In the genomic region with DNA sequence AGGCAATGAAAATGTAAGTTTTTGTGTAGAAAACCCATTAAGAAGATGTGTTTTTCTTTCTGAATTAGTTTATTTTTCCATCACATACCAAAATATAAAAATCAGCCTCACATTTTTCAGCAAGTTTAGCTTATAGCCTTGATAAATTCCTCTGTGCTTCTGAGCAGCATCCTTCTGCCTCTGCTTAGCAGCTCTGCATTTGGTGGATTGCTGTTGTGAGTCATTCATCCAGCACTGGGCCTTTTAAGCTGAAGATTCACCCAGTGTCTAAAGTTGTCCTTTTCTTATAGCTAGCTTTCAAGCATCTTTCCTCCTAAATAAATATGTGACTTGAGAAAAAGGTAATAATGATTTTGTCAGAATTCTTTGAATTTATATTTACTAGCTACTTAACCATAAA, we compare ENCODE assay signal across 25 cellular contexts.
DNase-seq lines count a peak whose midpoint lies in the region; ATAC-seq and TF ChIP-seq lines count a peak whose summit lies in the region.
"Had no signal": no experiment of that assay in that cellular context is flagged by ENCODE, and none has a peak within 500 bp of the region (broad histone marks: within the 10 kb centered on the region; RNA-seq: fewer than 3 reads in every experiment).

No MANE protein-coding gene starts in this region.

- no peak for ATAC-seq in WTC11
- ATAC-seq: activated naive CD8-positive, alpha-beta T cell treated with anti-CD3 and anti-CD28 coated beads, Interleukin-2, amount 50 U/mL, for 24 hours; T-helper 17 cell had no signal

- H3K4me3 Mint-ChIP-seq in WTC11 = no peak overlapping the region
- H3K4me3 Mint-ChIP-seq: activated naive CD8-positive, alpha-beta T cell treated with anti-CD3 and anti-CD28 coated beads, Interleukin-2, amount 50 U/mL, for 24 hours; dendritic cell treated with granulocyte-macrophage colony-stimulating factor and Interleukin-4, amounts not matched to agents 40 ng/mL and 50 ng/mL, for 4 days; stimulated activated naive CD8-positive, alpha-beta T cell treated with anti-CD3 and anti-CD28 coated beads, Interleukin-15, Interleukin-2, amounts not matched to agents 100 ng/mL and 50 ng/mL, for 24 hours; T-helper 17 cell had no signal

- H3K36me3 Mint-ChIP-seq in WTC11 = peaks cover 26% of the 10 kb centered on the region

- no peak overlapping the region for H3K4me3 ChIP-seq in skeletal muscle cell (ENCODE audit: low read depth, low read length)
- H3K4me3 ChIP-seq: SJCRH30, tibial artery had no signal

- no peaks in the 10 kb centered on the region for H3K27me3 Mint-ChIP-seq in WTC11 (ENCODE audit: low read depth)
- H3K27me3 Mint-ChIP-seq: activated naive CD8-positive, alpha-beta T cell treated with anti-CD3 and anti-CD28 coated beads, Interleukin-2, amount 50 U/mL, for 24 hours; dendritic cell treated with granulocyte-macrophage colony-stimulating factor and Interleukin-4, amounts not matched to agents 40 ng/mL and 50 ng/mL, for 4 days; stimulated activated naive CD8-positive, alpha-beta T cell treated with anti-CD3 and anti-CD28 coated beads, Interleukin-15, Interleukin-2, amounts not matched to agents 100 ng/mL and 50 ng/mL, for 24 hours; T-helper 17 cell had no signal

- H3K9me3 Mint-ChIP-seq in WTC11 = no peaks in the 10 kb centered on the region
- H3K9me3 Mint-ChIP-seq: activated naive CD8-positive, alpha-beta T cell treated with anti-CD3 and anti-CD28 coated beads, Interleukin-2, amount 50 U/mL, for 24 hours; activated T-helper 2 cell treated with anti-CD3 and anti-CD28 coated beads, Interferon-gamma antibody, Interleukin-2, Interleukin-4, amounts not matched to agents 10 μg/mL and 5 μg/mL and 100 μg/mL, durations not matched to agents 14 hours and 24 hours and 36 hours; dendritic cell treated with granulocyte-macrophage colony-stimulating factor and Interleukin-4, amounts not matched to agents 40 ng/mL and 50 ng/mL, for 4 days; stimulated activated naive CD8-positive, alpha-beta T cell treated with anti-CD3 and anti-CD28 coated beads, Interleukin-15, Interleukin-2, amounts not matched to agents 100 ng/mL and 50 ng/mL, for 24 hours had no signal

- H3K27ac Mint-ChIP-seq in WTC11 = no peak overlapping the region
- H3K27ac Mint-ChIP-seq: activated naive CD8-positive, alpha-beta T cell treated with anti-CD3 and anti-CD28 coated beads, Interleukin-2, amount 50 U/mL, for 24 hours; activated T-helper 2 cell treated with anti-CD3 and anti-CD28 coated beads, Interferon-gamma antibody, Interleukin-2, Interleukin-4, amounts not matched to agents 10 μg/mL and 5 μg/mL and 100 μg/mL, durations not matched to agents 14 hours and 24 hours and 36 hours; dendritic cell treated with granulocyte-macrophage colony-stimulating factor and Interleukin-4, amounts not matched to agents 40 ng/mL and 50 ng/mL, for 4 days had no signal

- peaks cover 7% of the 10 kb centered on the region for H3K4me1 Mint-ChIP-seq in WTC11

- DNase-seq in GM03348 (ENCODE audit: low spot score) (peak; percentile 46), amniotic epithelial cell (ENCODE audit: low read depth) (peak; percentile 52), fibroblast of peridontal ligament (ENCODE audit: extremely low read depth) (peak; percentile 73), skeletal muscle cell (ENCODE audit: low read depth) (peak; percentile 22), WTC11 (ENCODE audit: low spot score) (no peak), mucosa of gallbladder (ENCODE audit: low spot score) (no peak), NCI-H1417 (lab: John Stamatoyannopoulos, UW) (no peak), nucleus accumbens (lab: John Stamatoyannopoulos, UW) (no peak)
- DNase-seq: activated CD4-positive, alpha-beta T cell treated with anti-CD3 and anti-CD28 coated beads, Interleukin-2, amount 50 U/mL, for 48 hours; activated CD8-positive, alpha-beta memory T cell treated with anti-CD3 and anti-CD28 coated beads, Interleukin-2, amount 50 U/mL, for 48 hours; activated naive CD8-positive, alpha-beta T cell treated with anti-CD3 and anti-CD28 coated beads, Interleukin-2, amount 50 U/mL, for 24 hours; foreskin melanocyte; KG1; NCI-H1694 treated with DMSO at 0.1 percent for 48 hours; NCI-H748 treated with DMSO at 0.1 percent for 48 hours; occipital lobe; SJCRH30; stimulated activated CD4-positive, alpha-beta T cell treated with anti-CD3 and anti-CD28 coated beads, Interleukin-12 subunit alpha, Interleukin-12 subunit beta, amount 100 ng/mL, for 4 hours; stimulated activated CD4-positive, alpha-beta T cell treated with anti-CD3 and anti-CD28 coated beads, Interleukin-4, amount 100 ng/mL, for 4 hours; T-helper 17 cell; tibial artery; WERI-Rb-1 had no signal

- POLR2A ChIA-PET in WTC11 (lab: Charles Lee) = no interaction called here

- CTCF ChIA-PET in WTC11 (lab: Charles Lee) = no interaction called here

- TF ChIP-seq CTCF in WTC11 (IDR thresholded peaks at IDR 0.05) = no peak

TF ChIP-seq in WTC11, 78 proteins besides CTCF, POLR2A, EP300 and RAD21:
- TF ChIP-seq, protein P1, sequence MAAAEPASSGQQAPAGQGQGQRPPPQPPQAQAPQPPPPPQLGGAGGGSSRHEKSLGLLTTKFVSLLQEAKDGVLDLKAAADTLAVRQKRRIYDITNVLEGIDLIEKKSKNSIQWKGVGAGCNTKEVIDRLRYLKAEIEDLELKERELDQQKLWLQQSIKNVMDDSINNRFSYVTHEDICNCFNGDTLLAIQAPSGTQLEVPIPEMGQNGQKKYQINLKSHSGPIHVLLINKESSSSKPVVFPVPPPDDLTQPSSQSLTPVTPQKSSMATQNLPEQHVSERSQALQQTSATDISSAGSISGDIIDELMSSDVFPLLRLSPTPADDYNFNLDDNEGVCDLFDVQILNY (CRISPR knock-in tag; IDR thresholded peaks at IDR 0.05) = no peak
- TF ChIP-seq GRHL2 (CRISPR knock-in tag; IDR thresholded peaks at IDR 0.05; ENCODE audit: insufficient replicate concordance, severe bottlenecking) (no peak), PRRX2 (CRISPR knock-in tag; IDR thresholded peaks at IDR 0.05) (no peak), ELF4 (CRISPR knock-in tag; IDR thresholded peaks at IDR 0.05; ENCODE audit: low read depth) (no peak), ZBTB21 (CRISPR knock-in tag; IDR thresholded peaks at IDR 0.05; ENCODE audit: borderline replicate concordance) (no peak), ZNF396 (CRISPR knock-in tag; IDR thresholded peaks at IDR 0.05; ENCODE audit: borderline replicate concordance) (no peak), OVOL2 (CRISPR knock-in tag; IDR thresholded peaks at IDR 0.05; ENCODE audit: borderline replicate concordance) (no peak), CREM (CRISPR knock-in tag; IDR thresholded peaks at IDR 0.05) (no peak), NR3C1 (CRISPR knock-in tag; conservative IDR thresholded peaks at IDR 0.05; ENCODE audit: low read depth) (no peak), SMAD4 (CRISPR knock-in tag; IDR thresholded peaks at IDR 0.05) (no peak)
- TF ChIP-seq, protein P2, sequence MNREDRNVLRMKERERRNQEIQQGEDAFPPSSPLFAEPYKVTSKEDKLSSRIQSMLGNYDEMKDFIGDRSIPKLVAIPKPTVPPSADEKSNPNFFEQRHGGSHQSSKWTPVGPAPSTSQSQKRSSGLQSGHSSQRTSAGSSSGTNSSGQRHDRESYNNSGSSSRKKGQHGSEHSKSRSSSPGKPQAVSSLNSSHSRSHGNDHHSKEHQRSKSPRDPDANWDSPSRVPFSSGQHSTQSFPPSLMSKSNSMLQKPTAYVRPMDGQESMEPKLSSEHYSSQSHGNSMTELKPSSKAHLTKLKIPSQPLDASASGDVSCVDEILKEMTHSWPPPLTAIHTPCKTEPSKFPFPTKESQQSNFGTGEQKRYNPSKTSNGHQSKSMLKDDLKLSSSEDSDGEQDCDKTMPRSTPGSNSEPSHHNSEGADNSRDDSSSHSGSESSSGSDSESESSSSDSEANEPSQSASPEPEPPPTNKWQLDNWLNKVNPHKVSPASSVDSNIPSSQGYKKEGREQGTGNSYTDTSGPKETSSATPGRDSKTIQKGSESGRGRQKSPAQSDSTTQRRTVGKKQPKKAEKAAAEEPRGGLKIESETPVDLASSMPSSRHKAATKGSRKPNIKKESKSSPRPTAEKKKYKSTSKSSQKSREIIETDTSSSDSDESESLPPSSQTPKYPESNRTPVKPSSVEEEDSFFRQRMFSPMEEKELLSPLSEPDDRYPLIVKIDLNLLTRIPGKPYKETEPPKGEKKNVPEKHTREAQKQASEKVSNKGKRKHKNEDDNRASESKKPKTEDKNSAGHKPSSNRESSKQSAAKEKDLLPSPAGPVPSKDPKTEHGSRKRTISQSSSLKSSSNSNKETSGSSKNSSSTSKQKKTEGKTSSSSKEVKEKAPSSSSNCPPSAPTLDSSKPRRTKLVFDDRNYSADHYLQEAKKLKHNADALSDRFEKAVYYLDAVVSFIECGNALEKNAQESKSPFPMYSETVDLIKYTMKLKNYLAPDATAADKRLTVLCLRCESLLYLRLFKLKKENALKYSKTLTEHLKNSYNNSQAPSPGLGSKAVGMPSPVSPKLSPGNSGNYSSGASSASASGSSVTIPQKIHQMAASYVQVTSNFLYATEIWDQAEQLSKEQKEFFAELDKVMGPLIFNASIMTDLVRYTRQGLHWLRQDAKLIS (CRISPR knock-in tag; IDR thresholded peaks at IDR 0.05; ENCODE audit: borderline replicate concordance) = no peak
- TF ChIP-seq, protein P3, sequence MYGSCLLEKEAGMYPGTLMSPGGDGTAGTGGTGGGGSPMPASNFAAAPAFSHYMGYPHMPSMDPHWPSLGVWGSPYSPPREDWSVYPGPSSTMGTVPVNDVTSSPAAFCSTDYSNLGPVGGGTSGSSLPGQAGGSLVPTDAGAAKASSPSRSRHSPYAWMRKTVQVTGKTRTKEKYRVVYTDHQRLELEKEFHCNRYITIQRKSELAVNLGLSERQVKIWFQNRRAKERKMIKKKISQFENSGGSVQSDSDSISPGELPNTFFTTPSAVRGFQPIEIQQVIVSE (CRISPR knock-in tag; IDR thresholded peaks at IDR 0.05; ENCODE audit: borderline replicate concordance) = no peak
- TF ChIP-seq, protein P4, sequence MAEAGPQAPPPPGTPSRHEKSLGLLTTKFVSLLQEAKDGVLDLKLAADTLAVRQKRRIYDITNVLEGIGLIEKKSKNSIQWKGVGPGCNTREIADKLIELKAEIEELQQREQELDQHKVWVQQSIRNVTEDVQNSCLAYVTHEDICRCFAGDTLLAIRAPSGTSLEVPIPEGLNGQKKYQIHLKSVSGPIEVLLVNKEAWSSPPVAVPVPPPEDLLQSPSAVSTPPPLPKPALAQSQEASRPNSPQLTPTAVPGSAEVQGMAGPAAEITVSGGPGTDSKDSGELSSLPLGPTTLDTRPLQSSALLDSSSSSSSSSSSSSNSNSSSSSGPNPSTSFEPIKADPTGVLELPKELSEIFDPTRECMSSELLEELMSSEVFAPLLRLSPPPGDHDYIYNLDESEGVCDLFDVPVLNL (CRISPR knock-in tag; IDR thresholded peaks at IDR 0.05; ENCODE audit: borderline replicate concordance, low read depth) = no peak

Comparison
In these comparisons a context has a peak if more than half of its experiments do, and no peak if none do; other contexts are left out.
1. DNase-seq: peak in GM03348 (single experiment), amniotic epithelial cell (single experiment), fibroblast of peridontal ligament (single experiment) and skeletal muscle cell (single experiment); none in WTC11 (single experiment), mucosa of gallbladder (single experiment), NCI-H1417 (0 of 3) and nucleus accumbens (0 of 56).